Comparison of ENCODE assay signal across 17 cellular contexts in the genomic region with DNA sequence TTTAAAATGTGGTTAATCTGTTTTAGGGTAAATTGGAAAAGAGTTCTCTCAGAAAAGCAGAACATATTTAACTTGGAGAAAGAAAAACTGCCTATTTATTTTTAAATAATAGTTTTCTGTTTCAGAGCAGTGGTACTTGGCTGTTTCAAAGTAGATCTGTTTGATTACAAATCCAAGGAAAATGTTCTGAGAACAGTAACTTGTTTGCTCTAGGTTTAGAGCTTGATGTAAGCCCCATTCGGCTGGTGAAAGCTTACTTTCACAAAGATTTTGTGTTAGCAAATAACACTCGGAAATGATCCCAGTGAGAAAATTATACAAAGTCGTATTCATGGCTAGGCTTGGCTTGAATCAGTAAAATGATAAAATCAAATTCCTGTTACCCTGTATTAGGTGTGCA.
DNase-seq lines count a peak whose midpoint lies in the region; ATAC-seq lines count a peak whose summit lies in the region.
"Had no signal": no experiment of that assay in that cellular context is flagged by ENCODE, and none has a peak within 500 bp of the region (broad histone marks: within the 10 kb centered on the region; RNA-seq: fewer than 3 reads in every experiment).

No MANE protein-coding gene starts in this region.

- H3K9ac ChIP-seq in adipocyte (ENCODE audit: low read length) = peak overlapping the region; percentile 35

- H3K4me1 ChIP-seq in adipocyte (ENCODE audit: control insufficient read depth, insufficient read depth, low read length) = peaks cover 18% of the 10 kb centered on the region
- H3K4me1 ChIP-seq: Caco-2 had no signal

- no peaks in the 10 kb centered on the region for H3K36me3 ChIP-seq in adipocyte (ENCODE audit: control insufficient read depth, insufficient read depth, low read length, severe bottlenecking)

- no peaks in the 10 kb centered on the region for H3K9me3 ChIP-seq in adipocyte (ENCODE audit: control insufficient read depth, low read length)

- ATAC-seq in HG03442 (IDR thresholded peaks at IDR 0.05; ENCODE audit: unreplicated experiment) = no peak
- ATAC-seq: CD8-positive, alpha-beta T cell; GM12878; HCT116 had no signal

- in situ Hi-C loops in G401 (cut with HindIII; ENCODE audit: low sequenced_read_pairs) = no loop called here

- H3K4me3 ChIP-seq in adipocyte (ENCODE audit: low read length) = peak overlapping the region; percentile 43
- H3K4me3 ChIP-seq: GM12878 had no signal

- DNase-seq in Ammon's horn (ENCODE audit: low spot score) = peak; percentile 5
- DNase-seq in adipocyte (ENCODE audit: low read depth) = no peak
- DNase-seq in inferior parietal cortex (ENCODE audit: extremely low spot score) = peak; percentile 7
- peak; percentile 13 for DNase-seq in putamen (ENCODE audit: low spot score)
- no peak for DNase-seq in C1 segment of cervical spinal cord (lab: John Stamatoyannopoulos, UW)
- no peak for DNase-seq in G401 (ENCODE audit: low spot score)
- DNase-seq in GOT3 (lab: John Stamatoyannopoulos, UW) = no peak
- DNase-seq: Caco-2; CD4-positive, CD25-positive, alpha-beta regulatory T cell; CD8-positive, alpha-beta T cell; DMS153; DND-41; GDM1; H7 had no signal

- no peaks in the 10 kb centered on the region for H3K27me3 ChIP-seq in adipocyte (replicated peaks; ENCODE audit: control insufficient read depth, insufficient read depth, low read length)

Comparison
In these comparisons a context has a peak if more than half of its experiments do, and no peak if none do; other contexts are left out.
1. DNase-seq: peak in Ammon's horn (single experiment), inferior parietal cortex (single experiment) and putamen (single experiment); none in adipocyte (single experiment), C1 segment of cervical spinal cord (0 of 14), G401 (single experiment) and GOT3 (single experiment).